Comparison of ENCODE assay signal across 27 cellular contexts in genomic region chr18:71729611-71730010, GRCh38.
"Had no signal": no experiment of that assay in that cellular context is flagged by ENCODE, and none has a peak within 500 bp of the region (broad histone marks: within the 10 kb centered on the region; RNA-seq: fewer than 3 reads in every experiment).

No MANE protein-coding gene starts in this region.

- H3K4me3 ChIP-seq: PC-9, Peyer's patch, SJSA1 had no signal

- H3K4me1 ChIP-seq: Peyer's patch, SJSA1 had no signal

- H2AFZ ChIP-seq: PC-9 had no signal

- H3K9me2 ChIP-seq: SK-N-SH had no signal

- H3K36me3 ChIP-seq: Peyer's patch, SJSA1 had no signal

- H3K27me3 ChIP-seq: Peyer's patch, SJSA1 had no signal

- H3K9ac ChIP-seq: SK-N-SH had no signal

- H3K27ac ChIP-seq: PC-9, Peyer's patch, SJSA1 had no signal

- H3K4me2 ChIP-seq: PC-9, SK-N-SH had no signal

- ATAC-seq: HepG2 had no signal

- DNase-seq: IMR-90; Kasumi-1; KG1; MV-4-11; NCI-H1092; NCI-H1105 treated with DMSO at 0.1 percent for 48 hours; NCI-H1417 treated with DMSO at 0.1 percent for 48 hours; NCI-H146; NCI-H187; NCI-H2029; NCI-H2081 treated with DMSO at 0.1 percent for 48 hours; NCI-H2171; NCI-H226; NCI-H446; NCI-H510A; NCI-H524 treated with DMSO at 0.1 percent for 48 hours; NCI-H69; NCI-H774; NK-92 treated with Interleukin-12 subunit alpha and Interleukin-12 subunit beta, amount 100 ng/mL, for 24 hours; OCI-M1; PC-9; Peyer's patch; Right ventricle myocardium superior; SIG-M5; SK-N-SH had no signal

- H3K9me3 ChIP-seq: Peyer's patch, SJSA1, SK-N-SH had no signal
